9 cellular contexts compared by ENCODE assay signal in the genomic region with DNA sequence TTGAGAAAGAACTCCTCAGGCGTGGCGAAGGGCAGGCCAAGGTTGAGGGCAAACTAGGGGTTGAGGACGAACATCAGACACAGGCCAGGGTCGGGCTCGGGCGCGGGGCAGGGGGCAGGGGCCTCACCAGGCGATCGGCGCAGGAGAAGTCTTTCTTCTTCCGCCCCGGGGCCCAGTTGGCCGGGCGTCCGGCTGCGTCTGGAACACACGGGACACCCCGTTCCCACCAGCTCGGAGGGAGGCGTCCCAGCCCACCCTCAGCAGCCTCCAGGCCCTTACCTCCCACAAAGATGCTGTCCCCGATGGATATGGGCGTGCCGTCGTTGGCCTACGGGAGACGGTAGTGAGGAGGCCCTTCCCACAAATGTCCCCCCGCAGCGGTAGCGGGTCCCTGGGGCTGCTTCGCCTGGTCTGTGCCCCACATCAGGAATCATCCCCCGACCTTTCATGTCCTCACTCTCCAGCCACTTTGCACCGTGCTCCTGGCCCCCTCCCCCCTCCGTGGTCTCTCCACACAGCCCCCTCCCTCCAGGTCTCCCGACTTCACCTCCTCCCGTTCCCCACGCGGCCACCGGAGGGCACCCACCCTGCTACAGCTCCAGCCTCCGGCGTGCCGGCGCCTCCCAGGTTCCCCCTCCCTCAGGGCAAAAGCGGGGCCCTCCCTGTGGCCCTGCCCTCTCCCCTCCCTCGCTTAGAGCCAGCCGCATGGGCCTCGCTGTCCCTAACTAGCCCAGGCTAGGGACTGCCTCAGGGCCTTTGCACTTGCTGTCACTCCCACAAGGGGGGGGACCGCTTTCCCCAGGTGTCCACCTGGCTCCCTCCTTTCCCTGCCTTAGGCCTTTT. TPM values are rescaled to one million over a fixed set of nuclear protein-coding genes. Genes with fewer than 3 reads are reported as not detected.
DNase-seq lines count a peak whose midpoint lies in the region; ATAC-seq and TF ChIP-seq lines count a peak whose summit lies in the region.
"Had no signal": no experiment of that assay in that cellular context is flagged by ENCODE, and none has a peak within 500 bp of the region (broad histone marks: within the 10 kb centered on the region; RNA-seq: fewer than 3 reads in every experiment).

No MANE protein-coding gene starts in this region.

- no peak overlapping the region for H3K4me3 Mint-ChIP-seq in activated T-cell treated with anti-CD3 and anti-CD28 coated beads, Interleukin-2, amount 50 U/mL, for 24 hours

- H3K9me2 ChIP-seq in Loucy (replicated peaks; ENCODE audit: low read depth, low read length): no peaks in the 10 kb centered on the region

- ATAC-seq in HG03520 (IDR thresholded peaks at IDR 0.05; ENCODE audit: unreplicated experiment): no peak
- no peak for ATAC-seq in sciatic nerve

- DNase-seq in activated T-cell treated with anti-CD3 and anti-CD28 coated beads, Interleukin-2, amount 50 U/mL, for 24 hours: no peak
- no peak for DNase-seq in activated T-cell treated with anti-CD3 and anti-CD28 coated beads, Interleukin-2, amount 50 U/mL, for 1 hour
- DNase-seq in fibroblast of mammary gland (ENCODE audit: low read depth) (no peak), spleen (peak; percentile 78), NCI-H1092 (lab: John Stamatoyannopoulos, UW) (no peak), sciatic nerve (ENCODE audit: low spot score) (no peak)

- WGBS in spleen, 5 donors: 81 to 89% (median 85%) methylated on average over 40 to 47 of the region's 47 CpGs

- no peaks in the 10 kb centered on the region for H3K9me3 Mint-ChIP-seq in activated T-cell treated with anti-CD3 and anti-CD28 coated beads, Interleukin-2, amount 50 U/mL, for 24 hours

- H3K4me3 ChIP-seq in Loucy (ENCODE audit: low read length, poor library complexity, severe bottlenecking) (no peak overlapping the region), fibroblast of mammary gland (ENCODE audit: control insufficient read depth, low read depth, low read length) (no peak overlapping the region), spleen (no peak overlapping the region)
- H3K4me3 ChIP-seq: esophagus muscularis mucosa had no signal

- intact Hi-C loops in spleen (cut with DNase I; ENCODE audit: low total_unique reads): no loop called here
- intact Hi-C loops in sciatic nerve (cut with DNase I): loop anchor here (5.0 kb wide), 1 partner anchor 1670 kb away; no protein-coding TSS in a partner anchor

- H4K20me1 ChIP-seq in Loucy (ENCODE audit: insufficient read depth, low read length, poor library complexity, severe bottlenecking): peaks cover 54% of the 10 kb centered on the region

- no peak overlapping the region for H2AFZ ChIP-seq in Loucy (ENCODE audit: low read length)

- H3F3A ChIP-seq in Loucy (ENCODE audit: low read depth): no peaks in the 10 kb centered on the region

- no peak for TF ChIP-seq POLR2A in spleen (IDR thresholded peaks at IDR 0.05)

- H3K4me1 ChIP-seq in Loucy (ENCODE audit: insufficient read depth, low read length, poor library complexity, severe bottlenecking) (peaks cover 19% of the 10 kb centered on the region), spleen (peaks cover 18 to 89% (median 54%) of the 10 kb centered on the region in 6 donors)

- peak overlapping the region; percentile 72 for H3K27ac Mint-ChIP-seq in activated T-cell treated with anti-CD3 and anti-CD28 coated beads, Interleukin-2, amount 50 U/mL, for 24 hours

- peaks cover 36% of the 10 kb centered on the region for H3K4me1 Mint-ChIP-seq in activated T-cell treated with anti-CD3 and anti-CD28 coated beads, Interleukin-2, amount 50 U/mL, for 24 hours (ENCODE audit: low read depth)

- H3K27ac ChIP-seq in spleen: peak overlapping the region in 3 of 8 donors; percentile 78 to 84 (median 80)

- H3K36me3 ChIP-seq in Loucy (ENCODE audit: insufficient read depth, low read length): peaks cover 43% of the 10 kb centered on the region; the same call in 1 of the 2 replicates
- H3K36me3 ChIP-seq in spleen: peaks cover 4 to 77% (median 70%) of the 10 kb centered on the region in 6 donors

- H3K4me2 ChIP-seq in Loucy (ENCODE audit: low read depth, low read length, poor library complexity, severe bottlenecking): no peak overlapping the region

- H3K9me3 ChIP-seq in Loucy (ENCODE audit: insufficient read depth, low read depth, low read length) (no peaks in the 10 kb centered on the region), spleen (no peaks in the 10 kb centered on the region)
- H3K9me3 ChIP-seq: esophagus muscularis mucosa had no signal

- TF ChIP-seq CTCF in Loucy (conservative IDR thresholded peaks at IDR 0.05; ENCODE audit: low read length) (peak; percentile 52), fibroblast of mammary gland (conservative IDR thresholded peaks at IDR 0.05; ENCODE audit: control insufficient read depth, insufficient read depth, low read depth, low read length) (peak; percentile 20), spleen (IDR thresholded peaks at IDR 0.05 in 8 of 11, conservative IDR thresholded peaks at IDR 0.05 in 3 of 11) (no peak)

- H3K27me3 ChIP-seq in Loucy (ENCODE audit: insufficient read depth, low read length, poor library complexity, severe bottlenecking) (no peaks in the 10 kb centered on the region), spleen (replicated peaks in 1 of 7) (no peaks in the 10 kb centered on the region)
- H3K27me3 ChIP-seq: esophagus muscularis mucosa had no signal

- H3K9ac ChIP-seq in Loucy (ENCODE audit: low read depth, low read length, poor library complexity, severe bottlenecking): no peak overlapping the region

- peaks cover 38% of the 10 kb centered on the region for H3K79me2 ChIP-seq in Loucy (ENCODE audit: insufficient read depth, low read length)

- H3K36me3 Mint-ChIP-seq in activated T-cell treated with anti-CD3 and anti-CD28 coated beads, Interleukin-2, amount 50 U/mL, for 24 hours (ENCODE audit: low read depth): peaks cover 89% of the 10 kb centered on the region

- no peaks in the 10 kb centered on the region for H3K27me3 Mint-ChIP-seq in activated T-cell treated with anti-CD3 and anti-CD28 coated beads, Interleukin-2, amount 50 U/mL, for 24 hours

RNA-seq across cellular contexts. Expression of gene PNKP, which starts 4.7 kb away (rescaled TPM):
- total RNA-seq in spleen: 100 to 1,000 TPM in 5 of 7 donors, 10 to 100 TPM in 2; 80.9 to 203 (median 111) TPM
- polyA plus RNA-seq in spleen: 100 to 1,000 TPM in 1 of 3 donors, 10 to 100 TPM in 2; 36.6 to 135 (median 66.2) TPM
- total RNA-seq in sciatic nerve: 66.6 TPM

RNA-seq across cellular contexts. Expression of gene PTOV1, which starts 11.7 kb away (rescaled TPM):
- total RNA-seq in spleen (100 to 1,000 TPM in 3 of 7 donors, 10 to 100 TPM in 4; 69.6 to 127 (median 98.4) TPM), sciatic nerve (143 TPM)
- 100 to 1,000 TPM in 1 of 3 donors, 10 to 100 TPM in 2; 61.4 to 120 (median 70.9) TPM for polyA plus RNA-seq in spleen

RNA-seq across cellular contexts. Expression of gene AKT1S1, which starts 14.5 kb away (rescaled TPM):
- 10 to 100 TPM in 6 of 7 donors, 1 to 10 TPM in 1; 8.7 to 27.8 (median 20.1) TPM for total RNA-seq in spleen
- polyA plus RNA-seq in spleen: 10 to 100 TPM; 11.6 to 24.8 (median 13.9) TPM
- 36.6 TPM for total RNA-seq in sciatic nerve

RNA-seq across cellular contexts. Expression of gene TBC1D17, which starts 14.9 kb away (rescaled TPM):
- 10 to 100 TPM; 26.8 to 53.5 (median 38.2) TPM for total RNA-seq in spleen
- 10 to 100 TPM; 20.8 to 39.8 (median 34.9) TPM for polyA plus RNA-seq in spleen
- total RNA-seq in sciatic nerve: 64.8 TPM

RNA-seq across cellular contexts. Expression of gene IL4I1, which starts 34.1 kb away (rescaled TPM):
- 10 to 100 TPM in 1 of 7 donors, 1 to 10 TPM in 6; 1.1 to 20.2 (median 2.8) TPM for total RNA-seq in spleen
- polyA plus RNA-seq in spleen: 1 to 10 TPM; 3.9 to 9.3 (median 6.4) TPM
- 4.6 TPM for total RNA-seq in sciatic nerve

Comparison
In these comparisons a context has a peak if more than half of its experiments do, and no peak if none do; other contexts are left out.
1. CTCF ChIP-seq: peak in Loucy (single experiment) and fibroblast of mammary gland (single experiment); none in spleen (0 of 11).